Comparison of ENCODE assay signal across 32 cellular contexts in the genomic region with DNA sequence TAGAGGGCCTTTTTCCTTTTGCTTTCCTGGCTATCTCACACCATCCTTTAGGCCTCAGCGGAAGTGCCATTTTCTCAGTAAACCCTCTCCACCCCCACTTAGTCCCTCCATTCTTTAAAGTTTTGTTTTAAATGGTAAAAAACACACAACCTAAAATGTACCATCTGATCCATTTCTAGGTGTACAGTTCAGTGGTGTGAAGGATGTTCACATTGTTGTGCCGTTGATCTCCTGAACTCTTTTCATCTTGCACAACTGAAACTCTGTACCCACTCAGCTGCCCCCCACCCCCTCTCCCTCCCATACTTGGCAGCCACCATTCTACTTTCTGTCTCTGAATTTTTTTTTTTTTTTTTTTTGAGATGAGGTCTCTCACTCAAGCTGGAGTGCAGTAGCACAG. TPM values are rescaled to one million over a fixed set of nuclear protein-coding genes. Genes with fewer than 3 reads are reported as not detected.
"Had no signal": no experiment of that assay in that cellular context is flagged by ENCODE, and none has a peak within 500 bp of the region (broad histone marks: within the 10 kb centered on the region; RNA-seq: fewer than 3 reads in every experiment).

No MANE protein-coding gene starts in this region.

- H3K9ac ChIP-seq: KMS-11 had no signal

- H3K27ac Mint-ChIP-seq: activated CD4-positive, alpha-beta T cell treated with anti-CD3 and anti-CD28 coated beads, Interleukin-2, amount 10 ng/mL, durations not matched to agents 24 days and 14 days; activated naive CD8-positive, alpha-beta T cell; activated T-cell treated with anti-CD3 and anti-CD28 coated beads, Interleukin-2, amount 50 U/mL, for 24 hours had no signal

- H3K27me3 Mint-ChIP-seq: activated CD4-positive, alpha-beta T cell treated with anti-CD3 and anti-CD28 coated beads, Interleukin-2, amount 10 ng/mL, durations not matched to agents 24 days and 14 days; activated naive CD4-positive, alpha-beta T cell treated with anti-CD3 and anti-CD28 coated beads, Interleukin-2, amount 10 ng/mL, durations not matched to agents 7 days and 5 days; activated naive CD8-positive, alpha-beta T cell; activated naive CD8-positive, alpha-beta T cell treated with anti-CD3 and anti-CD28 coated beads, Interleukin-2, amount 50 U/mL, for 24 hours; activated T-cell treated with anti-CD3 and anti-CD28 coated beads, Interleukin-2, amount 50 U/mL, for 24 hours had no signal

- H3K9me3 ChIP-seq: SJCRH30 had no signal

- H3K27ac ChIP-seq: cardiac muscle cell, KMS-11, SJCRH30, SK-N-MC, WERI-Rb-1 had no signal

- H3K4me2 ChIP-seq: KMS-11 had no signal

- ATAC-seq: activated CD8-positive, alpha-beta T cell treated with anti-CD3 and anti-CD28 coated beads, Interleukin-2, amount 10 ng/mL, durations not matched to agents 7 days and 5 days; activated naive CD8-positive, alpha-beta T cell treated with anti-CD3 and anti-CD28 coated beads, Interleukin-2, amount 50 U/mL, for 24 hours; Panc1 had no signal

- H3K9me3 Mint-ChIP-seq: activated CD4-positive, alpha-beta T cell treated with anti-CD3 and anti-CD28 coated beads, Interleukin-2, amount 10 ng/mL, durations not matched to agents 24 days and 14 days; activated naive CD4-positive, alpha-beta T cell treated with anti-CD3 and anti-CD28 coated beads, Interleukin-2, amount 10 ng/mL, durations not matched to agents 7 days and 5 days; activated naive CD8-positive, alpha-beta T cell treated with anti-CD3 and anti-CD28 coated beads, Interleukin-2, amount 50 U/mL, for 24 hours; activated T-cell treated with anti-CD3 and anti-CD28 coated beads, Interleukin-2, amount 50 U/mL, for 24 hours had no signal

- H3K4me1 ChIP-seq: SJCRH30 had no signal

- H3K36me3 ChIP-seq: cardiac muscle cell, SJCRH30, WERI-Rb-1 had no signal

- H3K4me3 ChIP-seq: cardiac muscle cell, SJCRH30, SK-N-MC had no signal

- DNase-seq: activated CD4-positive, alpha-beta T cell treated with anti-CD3 and anti-CD28 coated beads for 1 hour; activated CD4-positive, alpha-beta T cell treated with anti-CD3 and anti-CD28 coated beads, Interleukin-2, amount 10 ng/mL, durations not matched to agents 24 days and 14 days; activated CD4-positive, alpha-beta T cell treated with anti-CD3 and anti-CD28 coated beads, Interleukin-2, amount 50 U/mL, for 48 hours; activated CD4-positive, CD25-positive, alpha-beta regulatory T cell; activated CD8-positive, alpha-beta T cell treated with anti-CD3 and anti-CD28 coated beads, Interleukin-2, amount 10 ng/mL, durations not matched to agents 7 days and 5 days; activated gamma-delta T cell treated with Interleukin-2 at 50 U/mL for 16 hours; activated naive CD4-positive, alpha-beta T cell treated with anti-CD3 and anti-CD28 coated beads, Interleukin-2, amount 10 ng/mL, durations not matched to agents 7 days and 5 days; activated naive CD8-positive, alpha-beta T cell treated with anti-CD3 and anti-CD28 coated beads, Interleukin-2, amount 50 U/mL, for 24 hours; activated T-cell treated with anti-CD3 and anti-CD28 coated beads, Interleukin-2, amount 50 U/mL, for 24 hours; amniotic stem cell; aorta; MM.1S; MV-4-11; NCI-H1092; NCI-H1436 treated with DMSO at 0.1 percent for 48 hours; NCI-H187; NCI-H2029 treated with DMSO at 0.1 percent for 48 hours; NCI-H2107; NCI-H226; NCI-H446 treated with DMSO at 0.1 percent for 48 hours; NCI-H524; NCI-H69; SHP77; SJCRH30; T1000; WERI-Rb-1 had no signal

- H3K4me3 Mint-ChIP-seq: activated CD4-positive, alpha-beta T cell treated with anti-CD3 and anti-CD28 coated beads, Interleukin-2, amount 10 ng/mL, durations not matched to agents 24 days and 14 days; activated CD8-positive, alpha-beta T cell treated with anti-CD3 and anti-CD28 coated beads, Interleukin-2, amount 10 ng/mL, durations not matched to agents 7 days and 5 days; activated naive CD4-positive, alpha-beta T cell treated with anti-CD3 and anti-CD28 coated beads, Interleukin-2, amount 10 ng/mL, durations not matched to agents 7 days and 5 days; activated naive CD8-positive, alpha-beta T cell; activated naive CD8-positive, alpha-beta T cell treated with anti-CD3 and anti-CD28 coated beads, Interleukin-2, amount 50 U/mL, for 24 hours; activated T-cell treated with anti-CD3 and anti-CD28 coated beads, Interleukin-2, amount 50 U/mL, for 24 hours had no signal

- H3K27me3 ChIP-seq: cardiac muscle cell, SJCRH30 had no signal

RNA-seq across cellular contexts. Expression of a gene that starts 52.2 kb away (rescaled TPM):
- total RNA-seq: LHCN-M2, SJCRH30 had no signal
